Comparison of ENCODE assay signal across 8 cellular contexts in genomic region chr1:227317541-227318002, GRCh38. TPM values are rescaled to one million over a fixed set of nuclear protein-coding genes. Genes with fewer than 3 reads are reported as not detected.
DNase-seq lines count a peak whose midpoint lies in the region; ATAC-seq, FAIRE-seq and TF ChIP-seq lines count a peak whose summit lies in the region.

No MANE protein-coding gene starts in this region.

- H3K4me1 ChIP-seq in kidney (ENCODE audit: control insufficient read depth in 1 of 2, insufficient read depth in 1 of 2, low read depth in 1 of 2, low read length in 2 of 2) (peaks cover 2 to 9% of the 10 kb centered on the region in 2 donors), small intestine (ENCODE audit: control insufficient read depth in 2 of 2, insufficient read depth in 1 of 2, low read depth in 1 of 2, low read length in 1 of 2) (peaks cover 2 to 4% of the 10 kb centered on the region in 2 donors)

- FAIRE-seq in RCC 7860 (lab: Jason Lieb, UNC): peak; percentile 63
- peak; percentile 33 for FAIRE-seq in kidney (lab: Jason Lieb, UNC)
- FAIRE-seq in small intestine (lab: Jason Lieb, UNC): no peak

- H3K27ac ChIP-seq in kidney (ENCODE audit: low read depth in 2 of 2, low read length in 2 of 2) (peak overlapping the region; percentile 83 to 89), small intestine (ENCODE audit: low read depth in 1 of 2, low read length in 1 of 2) (peak overlapping the region; percentile 98)

- WGBS in small intestine, 3 donors: 1 to 2% (median 1%) methylated on average over 28 of the region's 28 CpGs

- peaks cover 0 to 2% of the 10 kb centered on the region in 2 donors for H3K27me3 ChIP-seq in small intestine (ENCODE audit: control insufficient read depth in 2 of 2, insufficient read depth in 2 of 2, low read length in 2 of 2)

- H3K9me3 ChIP-seq in kidney (ENCODE audit: control insufficient read depth in 1 of 2, low read length in 2 of 2) (no peaks in the 10 kb centered on the region), small intestine (ENCODE audit: control insufficient read depth, low read depth) (no peaks in the 10 kb centered on the region)

- TF ChIP-seq CTCF in kidney (IDR thresholded peaks at IDR 0.05; ENCODE audit: borderline replicate concordance, extremely low read depth, insufficient read depth): peak; percentile 17

- no peaks in the 10 kb centered on the region for H3K36me3 ChIP-seq in kidney (ENCODE audit: control insufficient read depth in 1 of 2, insufficient read depth in 2 of 2, low read length in 2 of 2)
- H3K36me3 ChIP-seq in small intestine (ENCODE audit: control insufficient read depth in 2 of 2, insufficient read depth in 2 of 2, low read length in 2 of 2): no peaks in the 10 kb centered on the region

- peak overlapping the region; percentile 67 to 83 for H3K4me3 ChIP-seq in kidney (ENCODE audit: low read length in 2 of 2)
- peak overlapping the region; percentile 76 to 94 for H3K4me3 ChIP-seq in small intestine (ENCODE audit: low read depth in 1 of 2, low read length in 2 of 2)

- intact Hi-C loops in kidney (cut with DNase I): no loop called here

- DNase-seq in COLO668 (lab: John Stamatoyannopoulos, UW; ENCODE audit: unreplicated experiment) (peak; percentile 71), RCC 7860 (ENCODE audit: low spot score) (peak; percentile 49), cerebellar cortex (ENCODE audit: low spot score) (peak; percentile 72), kidney (no peak), small intestine (peak; percentile 78)

- ATAC-seq in HG03432 (IDR thresholded peaks at IDR 0.05; ENCODE audit: unreplicated experiment): peak; percentile 29
- ATAC-seq in HG03025 (IDR thresholded peaks at IDR 0.05; ENCODE audit: low FRiP score, unreplicated experiment): no peak
- ATAC-seq in HG03139 (IDR thresholded peaks at IDR 0.05; ENCODE audit: unreplicated experiment): no peak

- peak overlapping the region; percentile 18 to 85 for H3K9ac ChIP-seq in kidney (ENCODE audit: low read length in 2 of 2)

RNA-seq across cellular contexts. Expression of gene CDC42BPA, which starts 0.7 kb away (rescaled TPM):
- 60.7 TPM for total RNA-seq in kidney
- polyA plus RNA-seq in kidney (ENCODE audit: insufficient read depth, low read depth, low replicate concordance): 11.2 TPM
- polyA plus RNA-seq in small intestine: 10 to 100 TPM; 10.8 to 15.2 (median 12.5) TPM
